ENCODE assay signal across 8 cellular contexts in genomic region chr15:78177447-78177873, GRCh38. TPM values are rescaled to one million over a fixed set of nuclear protein-coding genes. Genes with fewer than 3 reads are reported as not detected.
A peak's percentile ranks its signal among the peaks of the same experiment; 100 is the strongest.
DNase-seq lines count a peak whose midpoint lies in the region; ATAC-seq, FAIRE-seq and TF ChIP-seq lines count a peak whose summit lies in the region.

No MANE protein-coding gene starts in this region.

- ATAC-seq in lower lobe of right lung (peak; percentile 23 to 32), GM18858 (IDR thresholded peaks at IDR 0.05; ENCODE audit: unreplicated experiment) (no peak)

- DNase-seq in AG08395 (ENCODE audit: low spot score) (peak; percentile 61), GM18507 (ENCODE audit: extremely low spot score, insufficient read length, low read depth) (no peak), SHP77 (lab: John Stamatoyannopoulos, UW) (peak; percentile 16 to 36), choroid plexus epithelial cell (ENCODE audit: low read depth) (peak; percentile 38), lower lobe of right lung (no peak), urothelium cell line (ENCODE audit: low spot score) (peak; percentile 66), KG1 (lab: John Stamatoyannopoulos, UW) (no peak)

- FAIRE-seq in GM18507 (lab: Jason Lieb, UNC) (peak; percentile 63), urothelium cell line (lab: Jason Lieb, UNC) (peak; percentile 5)

- H3K36me3 ChIP-seq in lower lobe of right lung = peaks cover 4% of the 10 kb centered on the region

- no peak overlapping the region for H3K27ac ChIP-seq in lower lobe of right lung

- no peaks in the 10 kb centered on the region for H3K4me1 ChIP-seq in lower lobe of right lung

- H3K4me3 ChIP-seq in choroid plexus epithelial cell (ENCODE audit: low read depth, low read length) = no peak overlapping the region
- no peak overlapping the region for H3K4me3 ChIP-seq in lower lobe of right lung

- TF ChIP-seq CTCF in choroid plexus epithelial cell (conservative IDR thresholded peaks at IDR 0.05; ENCODE audit: low read depth, low read length) = peak; percentile 84
- peak; percentile 37 for TF ChIP-seq CTCF in lower lobe of right lung (IDR thresholded peaks at IDR 0.05)

- no peaks in the 10 kb centered on the region for H3K27me3 ChIP-seq in lower lobe of right lung (ENCODE audit: low read depth)

- H3K9me3 ChIP-seq in lower lobe of right lung = no peaks in the 10 kb centered on the region

- intact Hi-C loops in lower lobe of right lung (cut with DNase I) = no loop called here

RNA-seq across cellular contexts. Expression of gene IDH3A, which starts 28.3 kb away (rescaled TPM):
- 78.3 TPM for total RNA-seq in lower lobe of right lung

RNA-seq across cellular contexts. Expression of gene CIB2, which starts 46.2 kb away (rescaled TPM):
- 2.2 TPM for total RNA-seq in lower lobe of right lung

RNA-seq across cellular contexts. Expression of gene ACSBG1, which starts 56.9 kb away (rescaled TPM):
- total RNA-seq in lower lobe of right lung = 1.8 TPM

Comparison
In these comparisons a context has a peak if more than half of its experiments do, and no peak if none do; other contexts are left out.
1. DNase-seq: peak in AG08395 (single experiment), SHP77 (2 of 2), choroid plexus epithelial cell (single experiment) and urothelium cell line (single experiment); none in GM18507 (single experiment), lower lobe of right lung (single experiment) and KG1 (single experiment).